Comparison of ENCODE assay signal across 16 cellular contexts in genomic region chr7:45032421-45032820, GRCh38. TPM values are rescaled to one million over a fixed set of nuclear protein-coding genes. Genes with fewer than 3 reads are reported as not detected.
DNase-seq lines count a peak whose midpoint lies in the region; ATAC-seq, FAIRE-seq and TF ChIP-seq lines count a peak whose summit lies in the region.
"Had no signal": no experiment of that assay in that cellular context is flagged by ENCODE, and none has a peak within 500 bp of the region (broad histone marks: within the 10 kb centered on the region; RNA-seq: fewer than 3 reads in every experiment).

No MANE protein-coding gene starts in this region.

- RAD21 ChIA-PET in GM12878 (lab: Charles Lee; ENCODE audit: unreplicated experiment), result interaction anchor here (0.9 to 7.8 kb wide), 4 partner anchors 18 to 58 kb away, joined by 3 to 66 read pairs (median 11); partner anchors contain the start of gene CCM2

- TF ChIP-seq EP300 in GM12878 (IDR thresholded peaks at IDR 0.05; ENCODE audit: borderline replicate concordance in 1 of 2, control insufficient read depth in 1 of 2, low read depth in 2 of 2, low read length in 2 of 2), result no peak

- H3K4me2 ChIP-seq in OCI-LY1 (ENCODE audit: low read length) (peak overlapping the region; percentile 26), GM12878 (ENCODE audit: control insufficient read depth, insufficient read depth) (peak overlapping the region; percentile 59; the same call in 1 of the 2 replicates)

- 86% methylated on average over 4 of the region's 4 CpGs for WGBS in GM12878 (ENCODE audit: insufficient coverage, insufficient replicate concordance, low lambda C conversion rate, missing lambda C conversion rate)

- H3K9me3 ChIP-seq in OCI-LY1 (ENCODE audit: low read length), result no peaks in the 10 kb centered on the region
- H3K9me3 ChIP-seq in GM12878 (replicated peaks; ENCODE audit: control insufficient read depth, insufficient read depth, low read length), result no peaks in the 10 kb centered on the region
- no peaks in the 10 kb centered on the region for H3K9me3 ChIP-seq in neutrophil
- H3K9me3 ChIP-seq: testis had no signal

- CTCF ChIA-PET in GM12878 (lab: Yijun Ruan, JAX), result interaction anchor here (4.4 kb wide), 1 partner anchor 59 kb away, joined by 20 read pairs; no protein-coding TSS in a partner anchor

- no peak for TF ChIP-seq RAD21 in GM12878 (IDR thresholded peaks at IDR 0.05; ENCODE audit: insufficient read depth, low read depth, low read length)

- SMC1A ChIA-PET in GM12878 (lab: Charles Lee; ENCODE audit: uncharacterized antibody, unreplicated experiment), result interaction anchor here (0.6 to 3.1 kb wide), 8 partner anchors 11 to 78 kb away, joined by 3 to 16 read pairs (median 4); partner anchors contain the start of gene TBRG4

- POLR2A ChIA-PET in GM12878 (lab: Charles Lee), result interaction anchor here (0.6 to 2.3 kb wide), 4 partner anchors 11 to 90 kb away, joined by 3 to 21 read pairs (median 6); no protein-coding TSS in a partner anchor

- intact Hi-C loops in GM12878 (cut with micrococcal nuclease; ENCODE audit: unreplicated experiment) (no loop called here), cardiac septum (cut with DNase I) (no loop called here)

- DNase-seq in activated CD8-positive, alpha-beta memory T cell treated with anti-CD3 and anti-CD28 coated beads for 24 hours, result peak; percentile 58
- DNase-seq in activated CD8-positive, alpha-beta memory T cell treated with anti-CD3 and anti-CD28 coated beads, Interleukin-2, amount 50 U/mL, for 4 hours, result no peak
- no peak for DNase-seq in GM12878 (ENCODE audit: low read depth, low spot score)
- no peak for DNase-seq in NCI-H446 treated with DMSO at 0.1 percent for 48 hours (lab: John Stamatoyannopoulos, UW)
- DNase-seq in foreskin fibroblast, result no peak
- no peak for DNase-seq in cardiac septum (ENCODE audit: low spot score)
- DNase-seq: activated CD4-positive, alpha-beta T cell treated with anti-CD3 and anti-CD28 coated beads for 48 hours; foreskin keratinocyte; GOT3; NCI-H2107; RPMI8226; testis had no signal

- BruUV-seq in GM12878 (replicated peaks; lab: Mats Ljungman, UMichigan), result no TSS peak

- in situ Hi-C loops in GM12878 (cut with MboI), result no loop called here

- H3K27me3 ChIP-seq in OCI-LY1 (ENCODE audit: insufficient read depth, low read length), result no peaks in the 10 kb centered on the region
- no peaks in the 10 kb centered on the region for H3K27me3 ChIP-seq in GM12878 (replicated peaks in 1 of 2; ENCODE audit: control insufficient read depth in 2 of 2, insufficient read depth in 2 of 2, low read length in 1 of 2)
- H3K27me3 ChIP-seq in neutrophil, result no peaks in the 10 kb centered on the region
- H3K27me3 ChIP-seq: foreskin keratinocyte, testis had no signal

- peak overlapping the region; percentile 2 for H3K4me3 ChIP-seq in OCI-LY1 (ENCODE audit: low read depth, low read length, poor library complexity, severe bottlenecking)
- no peak overlapping the region for H3K4me3 ChIP-seq in GM12878
- H3K4me3 ChIP-seq in neutrophil (ENCODE audit: low read depth in 1 of 2, low read length in 1 of 2), result no peak overlapping the region
- no peak overlapping the region for H3K4me3 ChIP-seq in foreskin fibroblast (ENCODE audit: low read depth in 1 of 2, low read length in 2 of 2)
- H3K4me3 ChIP-seq: testis had no signal

- TF ChIP-seq POLR2A in GM12878 (IDR thresholded peaks at IDR 0.05; ENCODE audit: low read depth, low read length), result no peak

- H3K79me2 ChIP-seq in OCI-LY1 (ENCODE audit: insufficient read depth, low read length) (peaks cover 97% of the 10 kb centered on the region), GM12878 (ENCODE audit: control insufficient read depth, insufficient read depth, low read length) (peaks cover 81% of the 10 kb centered on the region)

- no peak for ATAC-seq in GM12878

- H3K4me1 ChIP-seq in OCI-LY1 (ENCODE audit: insufficient read depth, low read length, severe bottlenecking), result peaks cover 80% of the 10 kb centered on the region
- peaks cover 35% of the 10 kb centered on the region for H3K4me1 ChIP-seq in GM12878 (ENCODE audit: control insufficient read depth, insufficient read depth, low read length)
- H3K4me1 ChIP-seq in neutrophil (ENCODE audit: control insufficient read depth in 1 of 2, insufficient read depth in 1 of 2, low read depth in 1 of 2, low read length in 1 of 2), result peaks cover 45 to 68% of the 10 kb centered on the region in 2 experiments
- H3K4me1 ChIP-seq: testis had no signal

- H3K36me3 ChIP-seq in OCI-LY1 (ENCODE audit: insufficient read depth, low read length), result peaks cover 79% of the 10 kb centered on the region
- H3K36me3 ChIP-seq in GM12878 (ENCODE audit: control insufficient read depth in 2 of 2, insufficient read depth in 2 of 2, low read length in 1 of 2), result peaks cover 0 to 8% of the 10 kb centered on the region in 2 experiments; a peak in 2 of 4 replicates
- peaks cover 54% of the 10 kb centered on the region for H3K36me3 ChIP-seq in neutrophil

- TF ChIP-seq CTCF in OCI-LY1 (IDR thresholded peaks at IDR 0.05; ENCODE audit: low read length) (no peak), GM12878 (IDR thresholded peaks at IDR 0.05 in 2 of 3, conservative IDR thresholded peaks at IDR 0.05 in 1 of 3; ENCODE audit: control insufficient read depth in 2 of 3, extremely low read depth in 1 of 3, insufficient read depth in 1 of 3, low read depth in 3 of 3, low read length in 3 of 3) (no peak), neutrophil (IDR thresholded peaks at IDR 0.05) (no peak), foreskin fibroblast (IDR thresholded peaks at IDR 0.05; ENCODE audit: low read depth, low read length) (no peak)

- H3K9ac ChIP-seq in OCI-LY1 (ENCODE audit: low read length), result peak overlapping the region; percentile 6; the same call in 1 of the 2 replicates
- H3K9ac ChIP-seq in GM12878 (ENCODE audit: control insufficient read depth, insufficient read depth, low read length), result no peak overlapping the region

- 0 out of 2 replicates have a peak, but pooled peaks cover 2% of the 10 kb centered on the region for H4K20me1 ChIP-seq in OCI-LY1 (ENCODE audit: insufficient read depth, low read length)
- H4K20me1 ChIP-seq in GM12878 (ENCODE audit: control insufficient read depth, insufficient read depth), result peaks cover 4% of the 10 kb centered on the region; the same call in 1 of the 2 replicates

- no peak for FAIRE-seq in GM12878 (lab: Jason Lieb, UNC)
- FAIRE-seq: HTR-8/SVneo had no signal

- no peak overlapping the region for H2AFZ ChIP-seq in OCI-LY1 (ENCODE audit: low read length)
- no peak overlapping the region for H2AFZ ChIP-seq in GM12878 (ENCODE audit: control insufficient read depth, low read depth, low read length)

- H3K27ac ChIP-seq in OCI-LY1 (ENCODE audit: low read depth, low read length, poor library complexity, severe bottlenecking), result peak overlapping the region; percentile 45
- H3K27ac ChIP-seq in GM12878 (ENCODE audit: control insufficient read depth, insufficient read depth), result no peak overlapping the region; the same call in 1 of the 2 replicates
- H3K27ac ChIP-seq in neutrophil, result peak overlapping the region; percentile 74
- H3K27ac ChIP-seq: foreskin keratinocyte, testis had no signal

- H3F3A ChIP-seq in OCI-LY1 (ENCODE audit: insufficient read depth, low read length), result no peaks in the 10 kb centered on the region

- H3K9me2 ChIP-seq in OCI-LY1 (ENCODE audit: low read depth, low read length), result no peaks in the 10 kb centered on the region

RNA-seq across cellular contexts. Expression of gene CCM2, which starts 32.4 kb away (rescaled TPM):
- 36.2 and 40.0 TPM in 2 replicates for total RNA-seq in GM12878 (2013; cell fraction: nucleolus; rRNA removed)
- total RNA-seq in GM12878 (2014; rRNA removed) (71.6 and 74.7 TPM in 2 replicates), GM12878 (2014; rRNA removed; fragmentation: Illumina TruSeq; extraction: Trizol) (34.3 and 35.6 TPM in 2 replicates), GM12878 (2021) (61.2 and 61.6 TPM in 2 replicates), cardiac septum (35.3 TPM)
- polyA plus RNA-seq in GM12878 (2011; ENCODE audit: low read depth), result 25.8 TPM
- polyA plus RNA-seq in GM12878 (2011; rRNA removed) (22.5 and 30.2 TPM in 2 replicates), GM12878 (2014; fragmentation: Illumina TruSeq; extraction: Trizol) (19.1 and 36.2 TPM in 2 replicates), GM12878 (2014; fragmentation: Nextera tagmentation; extraction: Ambion mirVana) (1 to 10 TPM in 1 of 2 experiments, under 1 TPM in 1; 1.00 to 4.1 TPM), GM12878 (2014; rRNA removed) (70.8 and 73.7 TPM in 2 replicates), GM12878 (2016; fragmentation: Nextera tagmentation; extraction: Ambion mirVana) (10 to 100 TPM; 75.2 to 82.3 TPM)
- 45.3 and 56.3 TPM in 2 replicates for polyA plus RNA-seq in GM12878 (2011; cell fraction: cytosol; rRNA removed)
- polyA plus RNA-seq in GM12878 (2011; cell fraction: nucleus; rRNA removed), result 67.7 and 71.7 TPM in 2 replicates
- polyA plus RNA-seq in GM12878 (2012), result 51.5 and 60.9 TPM in 2 replicates
- polyA minus RNA-seq in GM12878 (2011; rRNA and poly(A)+ RNA removed), result 31.6 and 47.1 TPM in 2 replicates
- polyA minus RNA-seq in GM12878 (2011; cell fraction: cytosol; rRNA and poly(A)+ RNA removed), result 18.2 and 29.1 TPM in 2 replicates
- 15.1 and 19.7 TPM in 2 replicates for polyA minus RNA-seq in GM12878 (2011; cell fraction: nucleus; rRNA and poly(A)+ RNA removed)

RNA-seq across cellular contexts. Expression of gene MYO1G, which starts 53.6 kb away (rescaled TPM):
- 406 and 444 TPM in 2 replicates for total RNA-seq in GM12878 (2013; cell fraction: nucleolus; rRNA removed)
- total RNA-seq in GM12878 (2014; rRNA removed), result 154 and 176 TPM in 2 replicates
- 63.7 and 66.1 TPM in 2 replicates for total RNA-seq in GM12878 (2014; rRNA removed; fragmentation: Illumina TruSeq; extraction: Trizol)
- 224 and 232 TPM in 2 replicates for total RNA-seq in GM12878 (2021)
- 91.4 TPM for polyA plus RNA-seq in GM12878 (2011; ENCODE audit: low read depth)
- polyA plus RNA-seq in GM12878 (2011; rRNA removed), result 54.3 and 118 TPM in 2 replicates
- 111 and 152 TPM in 2 replicates for polyA plus RNA-seq in GM12878 (2011; cell fraction: cytosol; rRNA removed)
- polyA plus RNA-seq in GM12878 (2011; cell fraction: nucleus; rRNA removed), result 518 and 587 TPM in 2 replicates
- 195 and 215 TPM in 2 replicates for polyA plus RNA-seq in GM12878 (2012)
- polyA plus RNA-seq in GM12878 (2014; fragmentation: Illumina TruSeq; extraction: Trizol), result 36.1 and 77.2 TPM in 2 replicates
- polyA plus RNA-seq in GM12878 (2014; fragmentation: Nextera tagmentation; extraction: Ambion mirVana), result 1 to 10 TPM; 1.8 to 3.3 TPM
- 150 and 184 TPM in 2 replicates for polyA plus RNA-seq in GM12878 (2014; rRNA removed)
- 100 to 1,000 TPM; 185 to 216 TPM for polyA plus RNA-seq in GM12878 (2016; fragmentation: Nextera tagmentation; extraction: Ambion mirVana)
- 230 and 324 TPM in 2 replicates for polyA minus RNA-seq in GM12878 (2011; rRNA and poly(A)+ RNA removed)
- polyA minus RNA-seq in GM12878 (2011; cell fraction: cytosol; rRNA and poly(A)+ RNA removed), result 97.1 and 110 TPM in 2 replicates
- 238 and 294 TPM in 2 replicates for polyA minus RNA-seq in GM12878 (2011; cell fraction: nucleus; rRNA and poly(A)+ RNA removed)
- 2.4 TPM for total RNA-seq in cardiac septum

RNA-seq across cellular contexts. Expression of gene NACAD, which starts 56.3 kb away (rescaled TPM):
- 0.10 TPM in 1 of 2 replicates, not detected in the other for total RNA-seq in GM12878 (2013; cell fraction: nucleolus; rRNA removed)
- not detected in 2 replicates for total RNA-seq in GM12878 (2014; rRNA removed)
- not detected in 2 replicates for total RNA-seq in GM12878 (2014; rRNA removed; fragmentation: Illumina TruSeq; extraction: Trizol)
- total RNA-seq in GM12878 (2021), result not detected in 2 replicates
- polyA plus RNA-seq in GM12878 (2011; ENCODE audit: low read depth), result not detected
- polyA plus RNA-seq in GM12878 (2011; rRNA removed), result not detected in 2 replicates
- polyA plus RNA-seq in GM12878 (2011; cell fraction: cytosol; rRNA removed), result 0.03 TPM in 1 of 2 replicates, not detected in the other
- 0.13 and 0.15 TPM in 2 replicates for polyA plus RNA-seq in GM12878 (2011; cell fraction: nucleus; rRNA removed)
- polyA plus RNA-seq in GM12878 (2012), result not detected in 2 replicates
- polyA plus RNA-seq in GM12878 (2014; fragmentation: Illumina TruSeq; extraction: Trizol), result not detected in 2 replicates
- not detected for polyA plus RNA-seq in GM12878 (2014; fragmentation: Nextera tagmentation; extraction: Ambion mirVana)
- polyA plus RNA-seq in GM12878 (2014; rRNA removed), result not detected in 2 replicates
- polyA plus RNA-seq in GM12878 (2016; fragmentation: Nextera tagmentation; extraction: Ambion mirVana), result not detected
- polyA minus RNA-seq in GM12878 (2011; rRNA and poly(A)+ RNA removed), result not detected in 2 replicates
- polyA minus RNA-seq in GM12878 (2011; cell fraction: cytosol; rRNA and poly(A)+ RNA removed), result not detected in 2 replicates
- not detected in 2 replicates for polyA minus RNA-seq in GM12878 (2011; cell fraction: nucleus; rRNA and poly(A)+ RNA removed)
- 5.3 TPM for total RNA-seq in cardiac septum
- total RNA-seq: T-helper 1 cell treated with Interleukin-12 subunit alpha and Interleukin-12 subunit beta and Interleukin-4 antibody, amounts not matched to agents 30 ng/mL and 1 ng/mL, for 36 hours had no signal

Comparison
In these comparisons a context has a peak if more than half of its experiments do, and no peak if none do; other contexts are left out.
1. RNA of gene MYO1G, which starts 53.6 kb away (total RNA-seq): 63.7 to 444 TPM in GM12878; 2.4 TPM in cardiac septum (single experiment); every median in the first group is over 10 times any median in the second.